Comparison of ENCODE assay signal across 16 cellular contexts in the genomic region with DNA sequence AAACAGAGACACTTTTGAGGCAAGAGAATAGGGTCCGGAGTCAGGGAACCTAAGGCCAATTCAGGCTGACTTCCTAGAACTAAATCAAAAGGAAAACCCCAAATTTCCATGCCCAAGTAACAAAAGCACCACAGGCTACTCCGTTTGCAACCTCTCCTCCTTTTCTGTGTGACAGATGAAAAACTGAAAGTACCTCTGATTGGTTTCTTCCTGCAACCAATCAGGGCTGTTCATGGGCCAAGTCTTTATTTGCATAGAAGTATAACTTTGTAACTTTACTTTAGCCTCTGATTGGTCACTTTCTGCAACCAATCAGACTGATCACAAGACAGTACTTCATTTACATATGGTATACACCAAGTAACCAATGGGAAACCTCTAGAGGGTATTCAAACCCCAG.
DNase-seq lines count a peak whose midpoint lies in the region; ATAC-seq and TF ChIP-seq lines count a peak whose summit lies in the region.
"Had no signal": no experiment of that assay in that cellular context is flagged by ENCODE, and none has a peak within 500 bp of the region (broad histone marks: within the 10 kb centered on the region; RNA-seq: fewer than 3 reads in every experiment).

No MANE protein-coding gene starts in this region.

- peak; percentile 12 for DNase-seq in NCI-H226
- DNase-seq in osteoblast (ENCODE audit: insufficient read length, low spot score, missing footprints): no peak
- no peak for DNase-seq in esophagus squamous epithelium (lab: John Stamatoyannopoulos, UW)
- DNase-seq in stimulated activated CD4-positive, alpha-beta T cell treated with anti-CD3 and anti-CD28 coated beads, Interleukin-4, amount 100 ng/mL, for 4 hours: no peak
- no peak for DNase-seq in NCI-H774 (lab: John Stamatoyannopoulos, UW)
- DNase-seq in body of pancreas: no peak
- DNase-seq: activated CD4-positive, alpha-beta memory T cell treated with anti-CD3 and anti-CD28 coated beads for 36 hours; activated gamma-delta T cell; lower lobe of right lung; NCI-H1436; NCI-H526 treated with DMSO at 0.1 percent for 48 hours; Right ventricle myocardium superior had no signal

- peak overlapping the region; percentile 87 for H2AFZ ChIP-seq in osteoblast (ENCODE audit: low read length)

- H3K4me3 ChIP-seq in osteoblast (ENCODE audit: insufficient read depth, low read length): peak overlapping the region; percentile 28
- H3K4me3 ChIP-seq in esophagus squamous epithelium: no peak overlapping the region
- no peak overlapping the region for H3K4me3 ChIP-seq in body of pancreas
- H3K4me3 ChIP-seq: cardiac muscle cell, lower lobe of right lung, skin epidermis had no signal

- intact Hi-C loops in esophagus squamous epithelium (cut with DNase I) (no loop called here), body of pancreas (cut with DNase I) (no loop called here)

- H3K9me3 ChIP-seq in osteoblast (ENCODE audit: low read depth, low read length) (peaks cover 2% of the 10 kb centered on the region), esophagus squamous epithelium (no peaks in the 10 kb centered on the region), body of pancreas (no peaks in the 10 kb centered on the region)
- H3K9me3 ChIP-seq: lower lobe of right lung had no signal

- no peaks in the 10 kb centered on the region for H4K20me1 ChIP-seq in osteoblast (ENCODE audit: insufficient read depth, low read length)

- no peaks in the 10 kb centered on the region for H3K4me1 ChIP-seq in osteoblast (ENCODE audit: insufficient read depth, low read length)
- H3K4me1 ChIP-seq in esophagus squamous epithelium: no peaks in the 10 kb centered on the region
- no peaks in the 10 kb centered on the region for H3K4me1 ChIP-seq in body of pancreas
- H3K4me1 ChIP-seq: lower lobe of right lung had no signal

- peak overlapping the region; percentile 45 for H3K4me2 ChIP-seq in osteoblast (ENCODE audit: insufficient read depth, low read length)

- peak; percentile 56 for ATAC-seq in GM21717 (IDR thresholded peaks at IDR 0.05; ENCODE audit: unreplicated experiment)
- ATAC-seq in body of pancreas: no peak
- ATAC-seq: lower lobe of right lung had no signal

- 52 to 60% methylated on average over 2 of the region's 2 CpGs for WGBS in esophagus squamous epithelium, 2 donors
- WGBS in body of pancreas, 2 donors: 59 to 63% methylated on average over 2 of the region's 2 CpGs

- TF ChIP-seq POLR2A in esophagus squamous epithelium (IDR thresholded peaks at IDR 0.05) (no peak), body of pancreas (IDR thresholded peaks at IDR 0.05) (no peak)

- no peaks in the 10 kb centered on the region for H3K36me3 ChIP-seq in osteoblast (ENCODE audit: insufficient read depth, low read length)
- H3K36me3 ChIP-seq in esophagus squamous epithelium: no peaks in the 10 kb centered on the region
- H3K36me3 ChIP-seq in body of pancreas (replicated peaks in 1 of 2; ENCODE audit: insufficient read depth in 1 of 2, low read depth in 2 of 2): no peaks in the 10 kb centered on the region
- H3K36me3 ChIP-seq: cardiac muscle cell, lower lobe of right lung had no signal

- H3K27ac ChIP-seq in cingulate gyrus (ENCODE audit: low read depth, low read length) (peak overlapping the region; percentile 39), osteoblast (ENCODE audit: low read depth, low read length) (no peak overlapping the region), esophagus squamous epithelium (no peak overlapping the region), body of pancreas (no peak overlapping the region)
- H3K27ac ChIP-seq: cardiac muscle cell, lower lobe of right lung, skin epidermis had no signal

- H3K79me2 ChIP-seq in osteoblast (ENCODE audit: insufficient read depth, low read length): no peaks in the 10 kb centered on the region

- no peak for TF ChIP-seq CTCF in osteoblast (IDR thresholded peaks at IDR 0.05; ENCODE audit: extremely low read depth, low read depth, low read length)
- TF ChIP-seq CTCF in esophagus squamous epithelium (IDR thresholded peaks at IDR 0.05): no peak
- TF ChIP-seq CTCF in body of pancreas (IDR thresholded peaks at IDR 0.05): no peak

- H3K27me3 ChIP-seq in osteoblast (ENCODE audit: insufficient read depth, low read length): no peaks in the 10 kb centered on the region
- H3K27me3 ChIP-seq in esophagus squamous epithelium: no peaks in the 10 kb centered on the region
- H3K27me3 ChIP-seq in body of pancreas: no peaks in the 10 kb centered on the region
- H3K27me3 ChIP-seq: cardiac muscle cell had no signal
